Comparison of ENCODE assay signal across 23 cellular contexts in genomic region chr20:62962221-62962879, GRCh38. TPM values are rescaled to one million over a fixed set of nuclear protein-coding genes. Genes with fewer than 3 reads are reported as not detected.
DNase-seq lines count a peak whose midpoint lies in the region; ATAC-seq, FAIRE-seq and TF ChIP-seq lines count a peak whose summit lies in the region.
"Had no signal": no experiment of that assay in that cellular context is flagged by ENCODE, and none has a peak within 500 bp of the region (broad histone marks: within the 10 kb centered on the region; RNA-seq: fewer than 3 reads in every experiment).

No MANE protein-coding gene starts in this region.

- no peak overlapping the region for H3K4me3 ChIP-seq in BLaER1
- no peak overlapping the region for H3K4me3 ChIP-seq in GM23338
- no peak overlapping the region for H3K4me3 ChIP-seq in HepG2 (replicated peaks in 1 of 3; ENCODE audit: insufficient read depth in 1 of 3, low read depth in 2 of 3, low read length in 3 of 3)

- H3K9me3 Mint-ChIP-seq in GM23338 (no peaks in the 10 kb centered on the region), WTC11 (no peaks in the 10 kb centered on the region)
- H3K9me3 Mint-ChIP-seq: CD14-positive monocyte; CD4-positive, alpha-beta memory T cell; HFFc6; IgD-negative memory B cell had no signal

- BruUV-seq in HepG2 (replicated peaks; lab: Mats Ljungman, UMichigan), result no TSS peak

- H2AFZ ChIP-seq in GM23338, result no peak overlapping the region
- no peak overlapping the region for H2AFZ ChIP-seq in HepG2 (ENCODE audit: low read length)

- DNase-seq in GM23338 (ENCODE audit: low spot score) (no peak), WTC11 (ENCODE audit: low spot score) (no peak), HepG2 (ENCODE audit: low spot score) (no peak), AML-193 (lab: John Stamatoyannopoulos, UW) (no peak), sciatic nerve (ENCODE audit: low spot score) (no peak), ACHN (no peak)
- DNase-seq: CD4-positive, alpha-beta memory T cell; DMS153; DMS79; GDM1; H7; HFFc6; KBM-7 had no signal

- intact Hi-C loops in HepG2 (cut with micrococcal nuclease; ENCODE audit: unreplicated experiment), result no loop called here
- intact Hi-C loops in sciatic nerve (cut with DNase I), result no loop called here

- TF ChIP-seq CTCF in GM23338 (conservative IDR thresholded peaks at IDR 0.05; ENCODE audit: low read depth in 2 of 2), result no peak
- no peak for TF ChIP-seq CTCF in WTC11 (IDR thresholded peaks at IDR 0.05)
- TF ChIP-seq CTCF in HepG2 (CRISPR knock-in tag; IDR thresholded peaks at IDR 0.05), result no peak

- in situ Hi-C loops in HepG2 (cut with HindIII; ENCODE audit: extremely low pct_ligation_motif_present, low pct_unique_long_range_greater_than_20kb) (no loop called here), ACHN (cut with HindIII; ENCODE audit: low pct_ligation_motif_present, low pct_unique_long_range_greater_than_20kb, low sequenced_read_pairs) (no loop called here)

- no peak for TF ChIP-seq EP300 in HepG2 (IDR thresholded peaks at IDR 0.05; ENCODE audit: low read depth in 2 of 2, low read length in 2 of 2)
- TF ChIP-seq EP300 in HepG2 (CRISPR knock-in tag; IDR thresholded peaks at IDR 0.05; ENCODE audit: borderline replicate concordance), result no peak

- TF ChIP-seq POLR2A in HepG2 (IDR thresholded peaks at IDR 0.05; ENCODE audit: insufficient read depth in 1 of 2, low read depth in 2 of 2, low read length in 2 of 2), result no peak

- no peaks in the 10 kb centered on the region for H3K9me2 ChIP-seq in GM23338 (ENCODE audit: insufficient read depth)

- H3K27ac Mint-ChIP-seq in GM23338 (peak overlapping the region; percentile 59; the same call in 1 of the 2 replicates), WTC11 (peak overlapping the region; percentile 27; the same call in 1 of the 2 replicates)
- H3K27ac Mint-ChIP-seq: CD4-positive, alpha-beta memory T cell; HFFc6; IgD-negative memory B cell had no signal

- H3K4me3 Mint-ChIP-seq in GM23338, result no peak overlapping the region
- H3K4me3 Mint-ChIP-seq in WTC11, result no peak overlapping the region
- H3K4me3 Mint-ChIP-seq: CD14-positive monocyte; CD4-positive, alpha-beta memory T cell; HFFc6; IgD-negative memory B cell had no signal

- H3K27ac ChIP-seq in BLaER1 (peak overlapping the region; percentile 6; the same call in 1 of the 2 replicates), GM23338 (ENCODE audit: low read depth) (0 out of 2 replicates have a peak overlapping the region, but pooled peaks have one; percentile 66), HepG2 (ENCODE audit: extremely low read length, insufficient read depth, low read length) (no peak overlapping the region)
- H3K27ac ChIP-seq: HL-60 had no signal

- H3K36me3 Mint-ChIP-seq in GM23338 (ENCODE audit: low read depth) (peaks cover 8% of the 10 kb centered on the region; the same call in 2 of the 3 replicates), WTC11 (peaks cover 8% of the 10 kb centered on the region; the same call in 1 of the 2 replicates)
- H3K36me3 Mint-ChIP-seq: CD4-positive, alpha-beta memory T cell; IgD-negative memory B cell had no signal

- CTCF ChIA-PET in WTC11 (lab: Charles Lee), result interaction anchor here (1.3 to 1.5 kb wide), 2 partner anchors 39 to 52 kb away, joined by 3 to 5 read pairs; no protein-coding TSS in a partner anchor
- CTCF ChIA-PET in HepG2 (lab: Yijun Ruan, JAX; ENCODE audit: low intra/inter-chr PET ratio, low total read pairs), result no interaction called here

- H3K79me2 ChIP-seq in GM23338 (replicated peaks; ENCODE audit: insufficient read depth) (no peaks in the 10 kb centered on the region), HepG2 (ENCODE audit: insufficient read depth, low read length) (peaks cover 5% of the 10 kb centered on the region)

- no peak overlapping the region for H3K4me2 ChIP-seq in BLaER1
- no peak overlapping the region for H3K4me2 ChIP-seq in GM23338
- no peak overlapping the region for H3K4me2 ChIP-seq in HepG2 (ENCODE audit: low read depth, low read length)

- no peaks in the 10 kb centered on the region; the same call in 1 of the 2 replicates for H3F3A ChIP-seq in GM23338 (replicated peaks; ENCODE audit: low read depth)

- 97% methylated on average over 24 of the region's 30 CpGs for WGBS in HepG2 (ENCODE audit: low lambda C conversion rate)

- H3K4me1 ChIP-seq in BLaER1, result peaks cover 66% of the 10 kb centered on the region
- H3K4me1 ChIP-seq in GM23338 (ENCODE audit: insufficient read depth), result no peaks in the 10 kb centered on the region
- H3K4me1 ChIP-seq in HepG2 (ENCODE audit: insufficient read depth, low read length), result peaks cover 7% of the 10 kb centered on the region; the same call in 1 of the 2 replicates

- no peaks in the 10 kb centered on the region for H3K27me3 ChIP-seq in BLaER1
- no peaks in the 10 kb centered on the region for H3K27me3 ChIP-seq in GM23338 (ENCODE audit: insufficient read depth)
- no peaks in the 10 kb centered on the region for H3K27me3 ChIP-seq in HepG2 (ENCODE audit: control insufficient read depth in 1 of 2, insufficient read depth in 2 of 2, low read length in 2 of 2)

- ATAC-seq in GM23338 (no peak), WTC11 (no peak), HepG2 (no peak), GM21717 (IDR thresholded peaks at IDR 0.05; ENCODE audit: unreplicated experiment) (no peak), sciatic nerve (no peak)
- ATAC-seq: HCT116 had no signal

- H3K4me1 Mint-ChIP-seq in GM23338 (peaks cover 4% of the 10 kb centered on the region; the same call in 2 of the 3 replicates), WTC11 (no peaks in the 10 kb centered on the region)
- H3K4me1 Mint-ChIP-seq: IgD-negative memory B cell had no signal

- H3K36me3 ChIP-seq in BLaER1, result peaks cover 79% of the 10 kb centered on the region
- H3K36me3 ChIP-seq in GM23338 (ENCODE audit: insufficient read depth), result no peaks in the 10 kb centered on the region
- H3K36me3 ChIP-seq in HepG2 (replicated peaks in 1 of 2; ENCODE audit: control insufficient read depth in 1 of 2, insufficient read depth in 2 of 2, low read length in 2 of 2), result peaks cover 74 to 90% of the 10 kb centered on the region in 2 experiments

- TF ChIP-seq RAD21 in HepG2 (CRISPR knock-in tag; IDR thresholded peaks at IDR 0.05), result no peak

- POLR2A ChIA-PET in WTC11 (lab: Charles Lee) (no interaction called here), HepG2 (lab: Yijun Ruan, JAX) (interaction anchor here (1.3 kb wide), 1 partner anchor 8 kb away, joined by 3 read pairs; no protein-coding TSS in a partner anchor)

- H3K27me3 Mint-ChIP-seq in GM23338 (ENCODE audit: insufficient read depth, low read depth, poor library complexity) (peaks cover 4% of the 10 kb centered on the region), WTC11 (ENCODE audit: low read depth) (no peaks in the 10 kb centered on the region)
- H3K27me3 Mint-ChIP-seq: CD4-positive, alpha-beta memory T cell; IgD-negative memory B cell had no signal

- H3K9me3 ChIP-seq in BLaER1 (no peaks in the 10 kb centered on the region), HepG2 (ENCODE audit: low read length) (no peaks in the 10 kb centered on the region)

- no peak for FAIRE-seq in HepG2 (lab: Jason Lieb, UNC)

- H3K9ac ChIP-seq in BLaER1, result no peak overlapping the region
- H3K9ac ChIP-seq in HepG2 (ENCODE audit: insufficient read depth, low read depth, low read length), result no peak overlapping the region

- H4K20me1 ChIP-seq in BLaER1 (peaks cover 92% of the 10 kb centered on the region), GM23338 (replicated peaks; ENCODE audit: insufficient read depth) (no peaks in the 10 kb centered on the region), HepG2 (ENCODE audit: insufficient read depth, low read length) (peaks cover 72% of the 10 kb centered on the region; the same call in 1 of the 2 replicates)

RNA-seq across cellular contexts. Expression of gene SLC17A9, which starts 9.8 kb away (rescaled TPM):
- total RNA-seq in GM23338 (2014; rRNA removed; shearing (Covaris generic)), result 24.2 and 32.0 TPM in 2 replicates
- polyA plus RNA-seq in GM23338 (2016; fragmentation: Nextera tagmentation; extraction: Ambion mirVana), result 36.1 and 39.3 TPM in 2 replicates
- 26.2 to 41.7 TPM (median 30.8 TPM) in 3 replicates for total RNA-seq in WTC11 (2021)
- 33.6 and 110 TPM in 2 replicates for total RNA-seq in HepG2 (2016; rRNA removed; fragmentation: Illumina TruSeq; extraction: Trizol)
- 27.1 and 27.6 TPM in 2 replicates for total RNA-seq in HepG2 (2016; cell fraction: cytosol; rRNA removed; fragmentation: Illumina TruSeq; extraction: Trizol; ENCODE audit: low read depth)
- total RNA-seq in HepG2 (2016; cell fraction: insoluble cytoplasmic fraction; rRNA removed; fragmentation: Illumina TruSeq; extraction: Trizol), result 25.3 and 116 TPM in 2 replicates
- total RNA-seq in HepG2 (2016; cell fraction: membrane; rRNA removed; fragmentation: Illumina TruSeq; extraction: Trizol), result 36.6 and 38.0 TPM in 2 replicates
- 145 and 168 TPM in 2 replicates for total RNA-seq in HepG2 (2016; cell fraction: nucleus; rRNA removed; fragmentation: Illumina TruSeq; extraction: Trizol)
- polyA plus RNA-seq in HepG2 (2011; rRNA removed), result 191 and 280 TPM in 2 replicates
- polyA plus RNA-seq in HepG2 (2011; cell fraction: cytosol; rRNA removed), result 57.2 and 94.5 TPM in 2 replicates
- polyA plus RNA-seq in HepG2 (2011; cell fraction: nucleus; rRNA removed), result 3,698 and 4,960 TPM in 2 replicates
- polyA plus RNA-seq in HepG2 (2012), result 173 and 220 TPM in 2 replicates
- polyA plus RNA-seq in HepG2 (2016; cell fraction: cytosol; fragmentation: Illumina TruSeq; extraction: Trizol; ENCODE audit: low read depth), result 16.5 and 18.1 TPM in 2 replicates
- 36.5 and 42.6 TPM in 2 replicates for polyA plus RNA-seq in HepG2 (2016; cell fraction: insoluble cytoplasmic fraction; fragmentation: Illumina TruSeq; extraction: Trizol; ENCODE audit: low read depth)
- 30.7 and 32.6 TPM in 2 replicates for polyA plus RNA-seq in HepG2 (2016; cell fraction: membrane; fragmentation: Illumina TruSeq; extraction: Trizol; ENCODE audit: low read depth)
- polyA plus RNA-seq in HepG2 (2016; cell fraction: nucleus; fragmentation: Illumina TruSeq; extraction: Trizol; ENCODE audit: insufficient read depth, low read depth), result 553 and 603 TPM in 2 replicates
- 0.07 and 195 TPM in 2 replicates for polyA minus RNA-seq in HepG2 (2011; rRNA and poly(A)+ RNA removed; ENCODE audit: low replicate concordance)
- polyA minus RNA-seq in HepG2 (2011; cell fraction: cytosol; rRNA and poly(A)+ RNA removed), result 33.4 and 43.3 TPM in 2 replicates
- 176 and 196 TPM in 2 replicates for polyA minus RNA-seq in HepG2 (2011; cell fraction: nucleus; rRNA and poly(A)+ RNA removed)
- total RNA-seq in sciatic nerve, result 3.8 TPM
- total RNA-seq: A172, HT1080 had no signal

RNA-seq across cellular contexts. Expression of gene GID8, which starts 24.4 kb away (rescaled TPM):
- 102 and 106 TPM in 2 replicates for total RNA-seq in GM23338 (2014; rRNA removed; shearing (Covaris generic))
- 41.7 and 41.8 TPM in 2 replicates for polyA plus RNA-seq in GM23338 (2016; fragmentation: Nextera tagmentation; extraction: Ambion mirVana)
- 56.2 to 70.2 TPM (median 56.6 TPM) in 3 replicates for total RNA-seq in WTC11 (2021)
- 59.8 and 74.4 TPM in 2 replicates for total RNA-seq in HepG2 (2016; rRNA removed; fragmentation: Illumina TruSeq; extraction: Trizol)
- total RNA-seq in HepG2 (2016; cell fraction: cytosol; rRNA removed; fragmentation: Illumina TruSeq; extraction: Trizol; ENCODE audit: low read depth), result 17.8 and 18.7 TPM in 2 replicates
- 60.3 and 68.0 TPM in 2 replicates for total RNA-seq in HepG2 (2016; cell fraction: insoluble cytoplasmic fraction; rRNA removed; fragmentation: Illumina TruSeq; extraction: Trizol)
- 45.9 and 46.6 TPM in 2 replicates for total RNA-seq in HepG2 (2016; cell fraction: membrane; rRNA removed; fragmentation: Illumina TruSeq; extraction: Trizol)
- 35.6 and 42.8 TPM in 2 replicates for total RNA-seq in HepG2 (2016; cell fraction: nucleus; rRNA removed; fragmentation: Illumina TruSeq; extraction: Trizol)
- 39.0 and 39.6 TPM in 2 replicates for polyA plus RNA-seq in HepG2 (2011; rRNA removed)
- 39.6 and 40.7 TPM in 2 replicates for polyA plus RNA-seq in HepG2 (2011; cell fraction: cytosol; rRNA removed)
- polyA plus RNA-seq in HepG2 (2011; cell fraction: nucleus; rRNA removed), result 23.9 and 26.9 TPM in 2 replicates
- polyA plus RNA-seq in HepG2 (2012), result 36.8 and 46.0 TPM in 2 replicates
- 14.5 and 16.6 TPM in 2 replicates for polyA plus RNA-seq in HepG2 (2016; cell fraction: cytosol; fragmentation: Illumina TruSeq; extraction: Trizol; ENCODE audit: low read depth)
- polyA plus RNA-seq in HepG2 (2016; cell fraction: insoluble cytoplasmic fraction; fragmentation: Illumina TruSeq; extraction: Trizol; ENCODE audit: low read depth), result 66.0 and 70.4 TPM in 2 replicates
- 31.6 and 32.0 TPM in 2 replicates for polyA plus RNA-seq in HepG2 (2016; cell fraction: membrane; fragmentation: Illumina TruSeq; extraction: Trizol; ENCODE audit: low read depth)
- polyA plus RNA-seq in HepG2 (2016; cell fraction: nucleus; fragmentation: Illumina TruSeq; extraction: Trizol; ENCODE audit: insufficient read depth, low read depth), result 58.8 and 62.9 TPM in 2 replicates
- polyA minus RNA-seq in HepG2 (2011; rRNA and poly(A)+ RNA removed; ENCODE audit: low replicate concordance), result 30.6 and 61.9 TPM in 2 replicates
- 28.5 and 31.3 TPM in 2 replicates for polyA minus RNA-seq in HepG2 (2011; cell fraction: cytosol; rRNA and poly(A)+ RNA removed)
- 27.2 and 34.4 TPM in 2 replicates for polyA minus RNA-seq in HepG2 (2011; cell fraction: nucleus; rRNA and poly(A)+ RNA removed)
- total RNA-seq in sciatic nerve, result 27.2 TPM

RNA-seq across cellular contexts. Expression of gene DIDO1, which starts 36.0 kb away (rescaled TPM):
- 147 and 162 TPM in 2 replicates for total RNA-seq in GM23338 (2014; rRNA removed; shearing (Covaris generic))
- 61.5 and 72.4 TPM in 2 replicates for polyA plus RNA-seq in GM23338 (2016; fragmentation: Nextera tagmentation; extraction: Ambion mirVana)
- total RNA-seq in WTC11 (2021), result 69.3 to 87.3 TPM (median 71.6 TPM) in 3 replicates
- 75.1 and 77.0 TPM in 2 replicates for total RNA-seq in HepG2 (2016; rRNA removed; fragmentation: Illumina TruSeq; extraction: Trizol)
- total RNA-seq in HepG2 (2016; cell fraction: cytosol; rRNA removed; fragmentation: Illumina TruSeq; extraction: Trizol; ENCODE audit: low read depth), result 14.5 and 17.3 TPM in 2 replicates
- total RNA-seq in HepG2 (2016; cell fraction: insoluble cytoplasmic fraction; rRNA removed; fragmentation: Illumina TruSeq; extraction: Trizol), result 71.7 and 75.6 TPM in 2 replicates
- 32.1 and 34.1 TPM in 2 replicates for total RNA-seq in HepG2 (2016; cell fraction: membrane; rRNA removed; fragmentation: Illumina TruSeq; extraction: Trizol)
- 86.6 and 98.5 TPM in 2 replicates for total RNA-seq in HepG2 (2016; cell fraction: nucleus; rRNA removed; fragmentation: Illumina TruSeq; extraction: Trizol)
- 72.6 and 75.0 TPM in 2 replicates for polyA plus RNA-seq in HepG2 (2011; rRNA removed)
- 53.2 and 57.1 TPM in 2 replicates for polyA plus RNA-seq in HepG2 (2011; cell fraction: cytosol; rRNA removed)
- 292 and 297 TPM in 2 replicates for polyA plus RNA-seq in HepG2 (2011; cell fraction: nucleus; rRNA removed)
- 67.9 and 74.0 TPM in 2 replicates for polyA plus RNA-seq in HepG2 (2012)
- polyA plus RNA-seq in HepG2 (2016; cell fraction: cytosol; fragmentation: Illumina TruSeq; extraction: Trizol; ENCODE audit: low read depth), result 3.0 TPM in 2 replicates
- polyA plus RNA-seq in HepG2 (2016; cell fraction: insoluble cytoplasmic fraction; fragmentation: Illumina TruSeq; extraction: Trizol; ENCODE audit: low read depth), result 61.5 and 65.9 TPM in 2 replicates
- polyA plus RNA-seq in HepG2 (2016; cell fraction: membrane; fragmentation: Illumina TruSeq; extraction: Trizol; ENCODE audit: low read depth), result 10.9 and 11.6 TPM in 2 replicates
- polyA plus RNA-seq in HepG2 (2016; cell fraction: nucleus; fragmentation: Illumina TruSeq; extraction: Trizol; ENCODE audit: insufficient read depth, low read depth), result 130 and 135 TPM in 2 replicates
- polyA minus RNA-seq in HepG2 (2011; rRNA and poly(A)+ RNA removed; ENCODE audit: low replicate concordance), result 33.0 and 89.8 TPM in 2 replicates
- 30.7 and 35.0 TPM in 2 replicates for polyA minus RNA-seq in HepG2 (2011; cell fraction: cytosol; rRNA and poly(A)+ RNA removed)
- 139 and 144 TPM in 2 replicates for polyA minus RNA-seq in HepG2 (2011; cell fraction: nucleus; rRNA and poly(A)+ RNA removed)
- total RNA-seq in sciatic nerve, result 60.9 TPM

RNA-seq across cellular contexts. Expression of gene BHLHE23, which starts 44.4 kb away (rescaled TPM):
- total RNA-seq in GM23338 (2014; rRNA removed; shearing (Covaris generic)), result 5.0 and 6.6 TPM in 2 replicates
- polyA plus RNA-seq in GM23338 (2016; fragmentation: Nextera tagmentation; extraction: Ambion mirVana) (0.52 TPM in 2 replicates), HepG2 (2011; rRNA removed) (not detected in 2 replicates)
- total RNA-seq in WTC11 (2021) (0.57 to 1.3 TPM (median 0.66 TPM) in 3 replicates), HepG2 (2016; rRNA removed; fragmentation: Illumina TruSeq; extraction: Trizol) (not detected in 2 replicates), sciatic nerve (not detected)
- not detected in 2 replicates for total RNA-seq in HepG2 (2016; cell fraction: cytosol; rRNA removed; fragmentation: Illumina TruSeq; extraction: Trizol; ENCODE audit: low read depth)
- total RNA-seq in HepG2 (2016; cell fraction: insoluble cytoplasmic fraction; rRNA removed; fragmentation: Illumina TruSeq; extraction: Trizol), result not detected in 2 replicates
- not detected in 2 replicates for total RNA-seq in HepG2 (2016; cell fraction: membrane; rRNA removed; fragmentation: Illumina TruSeq; extraction: Trizol)
- not detected in 2 replicates for total RNA-seq in HepG2 (2016; cell fraction: nucleus; rRNA removed; fragmentation: Illumina TruSeq; extraction: Trizol)
- polyA plus RNA-seq in HepG2 (2011; cell fraction: cytosol; rRNA removed), result not detected in 2 replicates
- not detected in 2 replicates for polyA plus RNA-seq in HepG2 (2011; cell fraction: nucleus; rRNA removed)
- not detected in 2 replicates for polyA plus RNA-seq in HepG2 (2012)
- not detected in 2 replicates for polyA plus RNA-seq in HepG2 (2016; cell fraction: cytosol; fragmentation: Illumina TruSeq; extraction: Trizol; ENCODE audit: low read depth)
- polyA plus RNA-seq in HepG2 (2016; cell fraction: insoluble cytoplasmic fraction; fragmentation: Illumina TruSeq; extraction: Trizol; ENCODE audit: low read depth), result not detected in 2 replicates
- not detected in 2 replicates for polyA plus RNA-seq in HepG2 (2016; cell fraction: membrane; fragmentation: Illumina TruSeq; extraction: Trizol; ENCODE audit: low read depth)
- not detected in 2 replicates for polyA plus RNA-seq in HepG2 (2016; cell fraction: nucleus; fragmentation: Illumina TruSeq; extraction: Trizol; ENCODE audit: insufficient read depth, low read depth)
- polyA minus RNA-seq in HepG2 (2011; rRNA and poly(A)+ RNA removed; ENCODE audit: low replicate concordance), result not detected in 2 replicates
- not detected in 2 replicates for polyA minus RNA-seq in HepG2 (2011; cell fraction: cytosol; rRNA and poly(A)+ RNA removed)
- not detected in 2 replicates for polyA minus RNA-seq in HepG2 (2011; cell fraction: nucleus; rRNA and poly(A)+ RNA removed)
- total RNA-seq: A172; CD4-positive, alpha-beta memory T cell; Daoy; HFFc6; HT1080 had no signal
- polyA plus RNA-seq: BJ; CD14-positive monocyte; CD4-positive, alpha-beta memory T cell; IgD-negative memory B cell had no signal
